Comparison of ENCODE assay signal across 13 cellular contexts in the genomic region with DNA sequence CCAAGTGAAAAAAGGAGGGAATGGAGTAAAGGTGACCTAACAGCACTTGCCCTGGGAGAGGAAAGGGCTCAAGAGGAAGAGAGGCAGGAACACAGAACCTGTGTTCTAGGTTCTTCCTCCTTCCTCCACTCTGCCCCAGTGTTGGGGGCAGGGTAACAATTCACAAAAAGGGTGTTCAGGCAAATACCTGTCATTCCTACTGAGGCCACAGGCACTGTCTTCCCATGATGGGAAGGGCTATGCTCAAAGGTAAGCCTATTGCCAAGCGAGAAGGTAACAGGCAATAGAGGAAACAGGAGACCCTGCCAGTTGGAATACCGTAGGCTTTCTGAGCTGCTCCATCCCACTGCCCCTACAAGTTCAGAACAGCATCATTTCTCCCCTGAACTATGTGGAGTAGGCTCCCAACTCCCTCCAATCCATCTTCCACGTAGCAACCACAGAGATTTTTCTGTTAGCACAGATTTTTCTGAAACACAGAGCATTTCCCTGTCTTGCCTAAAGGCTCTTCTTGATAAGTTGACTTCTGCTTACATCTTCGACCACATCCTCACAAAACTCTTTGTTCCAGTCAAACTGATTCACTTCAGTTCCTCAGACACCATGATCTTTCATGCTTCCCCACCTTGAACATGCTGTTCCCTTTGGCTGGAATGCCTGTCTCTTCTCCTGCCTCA. TPM values are rescaled to one million over a fixed set of nuclear protein-coding genes. Genes with fewer than 3 reads are reported as not detected.
DNase-seq lines count a peak whose midpoint lies in the region; ATAC-seq and TF ChIP-seq lines count a peak whose summit lies in the region.
"Had no signal": no experiment of that assay in that cellular context is flagged by ENCODE, and none has a peak within 500 bp of the region (broad histone marks: within the 10 kb centered on the region; RNA-seq: fewer than 3 reads in every experiment).

No MANE protein-coding gene starts in this region.

- H3K27me3 Mint-ChIP-seq in activated naive CD8-positive, alpha-beta T cell = no peaks in the 10 kb centered on the region
- no peaks in the 10 kb centered on the region for H3K27me3 Mint-ChIP-seq in activated naive CD8-positive, alpha-beta T cell treated with anti-CD3 and anti-CD28 coated beads for 36 hours
- H3K27me3 Mint-ChIP-seq in WTC11 (ENCODE audit: low read depth) (no peaks in the 10 kb centered on the region), immature natural killer cell (ENCODE audit: low read depth in 3 of 3) (peaks cover 10 to 11% (median 10%) of the 10 kb centered on the region in 3 donors), type B pancreatic cell (no peaks in the 10 kb centered on the region)

- no peaks in the 10 kb centered on the region for H3K9me3 Mint-ChIP-seq in activated naive CD8-positive, alpha-beta T cell (ENCODE audit: low read depth)
- no peaks in the 10 kb centered on the region for H3K9me3 Mint-ChIP-seq in activated naive CD8-positive, alpha-beta T cell treated with anti-CD3 and anti-CD28 coated beads for 36 hours
- H3K9me3 Mint-ChIP-seq in WTC11 (no peaks in the 10 kb centered on the region), immature natural killer cell (no peaks in the 10 kb centered on the region), type B pancreatic cell (no peaks in the 10 kb centered on the region)

- peaks cover 51% of the 10 kb centered on the region for H3K4me1 Mint-ChIP-seq in activated naive CD8-positive, alpha-beta T cell (ENCODE audit: low read depth)
- peaks cover 43% of the 10 kb centered on the region for H3K4me1 Mint-ChIP-seq in activated naive CD8-positive, alpha-beta T cell treated with anti-CD3 and anti-CD28 coated beads for 36 hours
- H3K4me1 Mint-ChIP-seq in WTC11 (peaks cover 29% of the 10 kb centered on the region), immature natural killer cell (peaks cover 41 to 47% of the 10 kb centered on the region in 2 donors), type B pancreatic cell (ENCODE audit: unreplicated experiment) (peaks cover 31% of the 10 kb centered on the region)

- no peak for TF ChIP-seq CTCF in WTC11 (IDR thresholded peaks at IDR 0.05)
- no peak for TF ChIP-seq CTCF in type B pancreatic cell (conservative IDR thresholded peaks at IDR 0.05)

- POLR2A ChIA-PET in WTC11 (lab: Charles Lee) = no interaction called here

- peak overlapping the region; percentile 83 for H3K27ac Mint-ChIP-seq in activated naive CD8-positive, alpha-beta T cell
- no peak overlapping the region for H3K27ac Mint-ChIP-seq in activated naive CD8-positive, alpha-beta T cell treated with anti-CD3 and anti-CD28 coated beads for 36 hours
- H3K27ac Mint-ChIP-seq in WTC11 (peak overlapping the region; percentile 55), immature natural killer cell (peak overlapping the region in 4 of 6 donors; percentile 4 to 79 (median 34)), type B pancreatic cell (peak overlapping the region; percentile 70)

- CTCF ChIA-PET in WTC11 (lab: Charles Lee) = interaction anchor here (2.0 kb wide), 1 partner anchor 22 kb away, joined by 7 read pairs; no protein-coding TSS in a partner anchor

- no peak for DNase-seq in activated naive CD8-positive, alpha-beta T cell treated with anti-CD3 and anti-CD28 coated beads for 36 hours
- DNase-seq in WTC11 (ENCODE audit: low spot score) = no peak
- DNase-seq in immature natural killer cell = no peak
- DNase-seq in type B pancreatic cell (ENCODE audit: extremely low spot score, unreplicated experiment) = no peak
- DNase-seq in NCI-H524 (lab: John Stamatoyannopoulos, UW) = no peak
- DNase-seq: activated CD4-positive, alpha-beta T cell treated with anti-CD3 and anti-CD28 coated beads for 48 hours; activated gamma-delta T cell; DND-41; NCI-H2171; stimulated activated CD4-positive, alpha-beta T cell treated with anti-CD3 and anti-CD28 coated beads, Interleukin-1b, Interleukin-23, amount 100 ng/mL, for 48 hours had no signal

- ATAC-seq in WTC11 (no peak), HG03039 (IDR thresholded peaks at IDR 0.05; ENCODE audit: unreplicated experiment) (no peak), HG03139 (IDR thresholded peaks at IDR 0.05; ENCODE audit: unreplicated experiment) (no peak)

- peak overlapping the region; percentile 91 for H3K4me3 Mint-ChIP-seq in activated naive CD8-positive, alpha-beta T cell
- no peak overlapping the region for H3K4me3 Mint-ChIP-seq in activated naive CD8-positive, alpha-beta T cell treated with anti-CD3 and anti-CD28 coated beads for 36 hours
- H3K4me3 Mint-ChIP-seq in WTC11 (no peak overlapping the region), immature natural killer cell (peak overlapping the region in 1 of 5 donors; percentile 1), type B pancreatic cell (peak overlapping the region; percentile 51)

- peaks cover 3% of the 10 kb centered on the region for H3K36me3 Mint-ChIP-seq in activated naive CD8-positive, alpha-beta T cell
- peaks cover 18% of the 10 kb centered on the region for H3K36me3 Mint-ChIP-seq in activated naive CD8-positive, alpha-beta T cell treated with anti-CD3 and anti-CD28 coated beads for 36 hours
- H3K36me3 Mint-ChIP-seq in WTC11 (peaks cover 26% of the 10 kb centered on the region), immature natural killer cell (peaks cover 5 to 20% (median 10%) of the 10 kb centered on the region in 3 donors), type B pancreatic cell (peaks cover 21% of the 10 kb centered on the region)

TF ChIP-seq in WTC11, 78 proteins besides CTCF, POLR2A, EP300 and RAD21:
- TF ChIP-seq, protein P1, sequence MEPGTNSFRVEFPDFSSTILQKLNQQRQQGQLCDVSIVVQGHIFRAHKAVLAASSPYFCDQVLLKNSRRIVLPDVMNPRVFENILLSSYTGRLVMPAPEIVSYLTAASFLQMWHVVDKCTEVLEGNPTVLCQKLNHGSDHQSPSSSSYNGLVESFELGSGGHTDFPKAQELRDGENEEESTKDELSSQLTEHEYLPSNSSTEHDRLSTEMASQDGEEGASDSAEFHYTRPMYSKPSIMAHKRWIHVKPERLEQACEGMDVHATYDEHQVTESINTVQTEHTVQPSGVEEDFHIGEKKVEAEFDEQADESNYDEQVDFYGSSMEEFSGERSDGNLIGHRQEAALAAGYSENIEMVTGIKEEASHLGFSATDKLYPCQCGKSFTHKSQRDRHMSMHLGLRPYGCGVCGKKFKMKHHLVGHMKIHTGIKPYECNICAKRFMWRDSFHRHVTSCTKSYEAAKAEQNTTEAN (CRISPR knock-in tag; IDR thresholded peaks at IDR 0.05) = no peak
- TF ChIP-seq NFE2L1 (CRISPR knock-in tag; IDR thresholded peaks at IDR 0.05) = no peak
- TF ChIP-seq NFATC4 (CRISPR knock-in tag; IDR thresholded peaks at IDR 0.05) = no peak
- no peak for TF ChIP-seq ZNF416 (CRISPR knock-in tag; IDR thresholded peaks at IDR 0.05)
- TF ChIP-seq SMAD3 (CRISPR knock-in tag; IDR thresholded peaks at IDR 0.05; ENCODE audit: borderline replicate concordance) = no peak
- no peak for TF ChIP-seq NR1H2 (CRISPR knock-in tag; IDR thresholded peaks at IDR 0.05)
- TF ChIP-seq FOXK1 (CRISPR knock-in tag; IDR thresholded peaks at IDR 0.05) = no peak

RNA-seq across cellular contexts. Expression of a gene that starts 2.7 kb away (rescaled TPM):
- total RNA-seq in activated naive CD8-positive, alpha-beta T cell treated with anti-CD3 and anti-CD28 coated beads for 36 hours = 10 to 100 TPM; 30.8 to 33.6 TPM
- total RNA-seq in WTC11 (2021) (84.5 to 88.9 TPM (median 87.5 TPM) in 3 replicates), type B pancreatic cell (ENCODE audit: low replicate concordance) (64.1 and 76.3 TPM in 2 replicates)
- polyA plus RNA-seq in immature natural killer cell = 10 to 100 TPM; 14.9 to 24.3 (median 17.2) TPM

RNA-seq across cellular contexts. Expression of a gene that starts 5.0 kb away (rescaled TPM):
- 10 to 100 TPM; 58.3 to 58.6 TPM for total RNA-seq in activated naive CD8-positive, alpha-beta T cell treated with anti-CD3 and anti-CD28 coated beads for 36 hours
- total RNA-seq in WTC11 (2021) (108 to 114 TPM (median 111 TPM) in 3 replicates), type B pancreatic cell (ENCODE audit: low replicate concordance) (49.4 and 69.2 TPM in 2 replicates)
- 100 to 1,000 TPM; 126 to 190 (median 165) TPM for polyA plus RNA-seq in immature natural killer cell

RNA-seq across cellular contexts. Expression of a gene that starts 8.8 kb away (rescaled TPM):
- 10 to 100 TPM; 12.8 to 14.0 TPM for total RNA-seq in activated naive CD8-positive, alpha-beta T cell treated with anti-CD3 and anti-CD28 coated beads for 36 hours
- total RNA-seq in WTC11 (2021) (15.7 to 17.5 TPM (median 17.4 TPM) in 3 replicates), type B pancreatic cell (ENCODE audit: low replicate concordance) (27.1 and 35.8 TPM in 2 replicates)
- polyA plus RNA-seq in immature natural killer cell = not detected

RNA-seq across cellular contexts. Expression of a gene that starts 10.9 kb away (rescaled TPM):
- total RNA-seq in activated naive CD8-positive, alpha-beta T cell treated with anti-CD3 and anti-CD28 coated beads for 36 hours = 10 to 100 TPM in 1 of 2 experiments, 1 to 10 TPM in 1; 9.6 to 11.5 TPM
- 17.7 to 20.0 TPM (median 18.1 TPM) in 3 replicates for total RNA-seq in WTC11 (2021)
- under 1 TPM in 2 of 3 donors, not detected in 1; 0.25 to 0.57 TPM for polyA plus RNA-seq in immature natural killer cell
- total RNA-seq in type B pancreatic cell (ENCODE audit: low replicate concordance) = 11.1 and 16.9 TPM in 2 replicates

RNA-seq across cellular contexts. Expression of a gene that starts 16.8 kb away (rescaled TPM):
- total RNA-seq in activated naive CD8-positive, alpha-beta T cell treated with anti-CD3 and anti-CD28 coated beads for 36 hours = 10 to 100 TPM; 56.4 to 56.9 TPM
- total RNA-seq in WTC11 (2021) = 130 to 165 TPM (median 150 TPM) in 3 replicates
- 1 to 10 TPM in 2 of 3 donors, under 1 TPM in 1; 0.31 to 2.4 (median 1.6) TPM for polyA plus RNA-seq in immature natural killer cell
- 137 and 166 TPM in 2 replicates for total RNA-seq in type B pancreatic cell (ENCODE audit: low replicate concordance)

Comparison
In these comparisons a context has a peak if more than half of its experiments do, and no peak if none do; other contexts are left out.
1. H3K4me3 Mint-ChIP-seq: peak in activated naive CD8-positive, alpha-beta T cell (single experiment) and type B pancreatic cell (single experiment); none in activated naive CD8-positive, alpha-beta T cell treated with anti-CD3 and anti-CD28 coated beads for 36 hours (single experiment) and WTC11 (single experiment).